Comparison of ENCODE assay signal across 1 cellular context in genomic region chr7:76428868-76429805, GRCh38.
A peak's percentile ranks its signal among the peaks of the same experiment; 100 is the strongest.
TF ChIP-seq lines count a peak whose summit lies in the region.

No MANE protein-coding gene starts in this region.

TF ChIP-seq in K562, 482 proteins besides CTCF, POLR2A, EP300 and RAD21 (continued from another document and continues in another):
- TF ChIP-seq POLR2B (IDR thresholded peaks at IDR 0.05; ENCODE audit: low read depth, partially characterized antibody) (no peak), ZNF561 (CRISPR knock-in tag; conservative IDR thresholded peaks at IDR 0.05) (no peak), ARID1B (IDR thresholded peaks at IDR 0.05) (peak; percentile 64), MAX (CRISPR knock-in tag; IDR thresholded peaks at IDR 0.05) (peak; percentile 35; the same call in 1 of the 2 replicates), THRA (IDR thresholded peaks at IDR 0.05) (no peak), CHD4 (IDR thresholded peaks at IDR 0.05; ENCODE audit: insufficient read depth, insufficient replicate concordance, low read depth, low read length, poor library complexity, severe bottlenecking) (no peak), MCM7 (IDR thresholded peaks at IDR 0.05) (no peak), CREM (IDR thresholded peaks at IDR 0.05; ENCODE audit: low read depth) (no peak), SMARCB1 (IDR thresholded peaks at IDR 0.05; ENCODE audit: insufficient read length, low read depth) (no peak), ATF6 (CRISPR knock-in tag; IDR thresholded peaks at IDR 0.05) (no peak), ZNF347 (CRISPR knock-in tag; IDR thresholded peaks at IDR 0.05; ENCODE audit: low read depth) (no peak), ZNF184 (CRISPR knock-in tag; IDR thresholded peaks at IDR 0.05) (no peak), THAP7 (CRISPR knock-in tag; IDR thresholded peaks at IDR 0.05) (no peak), EGR1 (conservative IDR thresholded peaks at IDR 0.05) (no peak), TCF3 (CRISPR knock-in tag; IDR thresholded peaks at IDR 0.05) (peak; percentile 58), HDAC8 (tag; IDR thresholded peaks at IDR 0.05) (no peak), MTA2 (IDR thresholded peaks at IDR 0.05; ENCODE audit: low read depth) (no peak), KLF13 (tag; IDR thresholded peaks at IDR 0.05; ENCODE audit: borderline replicate concordance, low read depth) (no peak), SOX6 (IDR thresholded peaks at IDR 0.05) (no peak), ZNF143 (CRISPR knock-in tag; IDR thresholded peaks at IDR 0.05) (no peak), HBP1 (CRISPR knock-in tag; IDR thresholded peaks at IDR 0.05) (no peak), ZNF274 (IDR thresholded peaks at IDR 0.05; ENCODE audit: borderline replicate concordance, low read depth, low read length) (no peak), ZKSCAN8 (CRISPR knock-in tag; IDR thresholded peaks at IDR 0.05) (peak; percentile 32; the same call in 1 of the 2 replicates), SPI1 (IDR thresholded peaks at IDR 0.05; ENCODE audit: borderline replicate concordance, low read depth, low read length) (peak; percentile 18; the same call in 1 of the 2 replicates), FOXJ3 (CRISPR knock-in tag; IDR thresholded peaks at IDR 0.05) (no peak), KLF16 (IDR thresholded peaks at IDR 0.05) (no peak), BMI1 (IDR thresholded peaks at IDR 0.05; ENCODE audit: low read length) (no peak), ZNF224 (CRISPR knock-in tag; IDR thresholded peaks at IDR 0.05) (no peak), C11orf30 (IDR thresholded peaks at IDR 0.05; ENCODE audit: low read depth) (no peak), ZNF316 (IDR thresholded peaks at IDR 0.05) (no peak), SAFB2 (IDR thresholded peaks at IDR 0.05; ENCODE audit: borderline replicate concordance, low read depth, low read length, severe bottlenecking) (no peak), MXI1 (IDR thresholded peaks at IDR 0.05; ENCODE audit: low read depth, low read length) (no peak), ATF7 (IDR thresholded peaks at IDR 0.05) (no peak), ATF1 (CRISPR knock-in tag; IDR thresholded peaks at IDR 0.05) (no peak), ATF1 (tag; IDR thresholded peaks at IDR 0.05) (no peak), TARDBP (IDR thresholded peaks at IDR 0.05) (no peak), ZNF318 (IDR thresholded peaks at IDR 0.05; ENCODE audit: borderline replicate concordance in 1 of 2, low read depth in 1 of 2) (no peak), CBX1 (IDR thresholded peaks at IDR 0.05; ENCODE audit: low read depth) (no peak), KDM5B (IDR thresholded peaks at IDR 0.05; ENCODE audit: insufficient replicate concordance, low read depth, low read length) (no peak), CBFA2T3 (IDR thresholded peaks at IDR 0.05) (peak; percentile 66), EWSR1 (IDR thresholded peaks at IDR 0.05; ENCODE audit: borderline replicate concordance, low read depth, partially characterized antibody) (no peak), SMAD4 (CRISPR knock-in tag; conservative IDR thresholded peaks at IDR 0.05) (peak; percentile 73), COPS2 (conservative IDR thresholded peaks at IDR 0.05) (no peak), ELK3 (CRISPR knock-in tag; IDR thresholded peaks at IDR 0.05) (no peak), BRCA1 (IDR thresholded peaks at IDR 0.05) (no peak), BRCA1 (CRISPR knock-in tag; IDR thresholded peaks at IDR 0.05) (no peak), FOXP1 (CRISPR knock-in tag; IDR thresholded peaks at IDR 0.05) (no peak), CREBBP (IDR thresholded peaks at IDR 0.05; ENCODE audit: low read depth, low read length) (no peak), RBM15 (IDR thresholded peaks at IDR 0.05; ENCODE audit: insufficient read depth, low read length) (no peak), CLOCK (CRISPR knock-in tag; IDR thresholded peaks at IDR 0.05; ENCODE audit: borderline replicate concordance) (no peak), PHTF2 (CRISPR knock-in tag; IDR thresholded peaks at IDR 0.05) (no peak), ZNF79 (CRISPR knock-in tag; IDR thresholded peaks at IDR 0.05; ENCODE audit: low read depth) (no peak), U2AF2 (optimal IDR thresholded peaks at IDR 0.05; ENCODE audit: low read depth, low read length) (no peak), ELK1 (CRISPR knock-in tag; IDR thresholded peaks at IDR 0.05) (no peak), SMARCA4 (IDR thresholded peaks at IDR 0.05) (no peak; the same call in 1 of the 2 replicates), ELF4 (CRISPR knock-in tag; IDR thresholded peaks at IDR 0.05) (no peak)
